Comparison of ENCODE assay signal across 1 cellular context in the genomic region with DNA sequence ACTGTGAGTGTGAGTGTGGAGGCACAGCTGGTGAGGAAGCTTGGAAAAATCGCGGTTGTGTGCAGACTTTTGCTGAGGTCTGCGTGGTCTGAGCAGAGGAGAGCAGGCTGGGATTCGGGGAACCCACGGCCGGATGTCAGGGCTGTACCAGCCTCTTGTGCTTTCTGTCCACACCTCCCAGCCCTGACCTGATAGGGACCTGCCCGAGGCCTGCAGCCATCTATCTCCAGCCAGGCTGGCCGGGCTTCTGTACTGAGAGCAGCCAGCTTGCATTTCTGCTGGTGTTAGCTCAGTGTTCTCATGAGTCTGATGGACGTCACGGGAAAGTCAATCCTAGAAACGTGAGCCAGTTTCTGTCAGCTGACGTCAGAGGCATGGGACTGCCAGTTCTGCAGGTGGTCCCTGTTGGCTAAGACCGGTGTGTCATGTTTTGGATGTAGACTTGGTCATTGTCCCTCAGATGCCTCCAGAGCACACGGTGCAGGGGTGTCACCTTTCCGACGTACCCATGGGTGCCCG.
TF ChIP-seq lines count a peak whose summit lies in the region.

No MANE protein-coding gene starts in this region.

TF ChIP-seq in WTC11, 78 proteins besides CTCF, POLR2A, EP300 and RAD21 (continued from another document):
- TF ChIP-seq ZNF423 (CRISPR knock-in tag; IDR thresholded peaks at IDR 0.05) (no peak), ZNF396 (CRISPR knock-in tag; IDR thresholded peaks at IDR 0.05; ENCODE audit: borderline replicate concordance) (no peak), CREM (CRISPR knock-in tag; IDR thresholded peaks at IDR 0.05) (no peak), NFYB (CRISPR knock-in tag; conservative IDR thresholded peaks at IDR 0.05; ENCODE audit: low read depth) (no peak)
